In the genomic region with DNA sequence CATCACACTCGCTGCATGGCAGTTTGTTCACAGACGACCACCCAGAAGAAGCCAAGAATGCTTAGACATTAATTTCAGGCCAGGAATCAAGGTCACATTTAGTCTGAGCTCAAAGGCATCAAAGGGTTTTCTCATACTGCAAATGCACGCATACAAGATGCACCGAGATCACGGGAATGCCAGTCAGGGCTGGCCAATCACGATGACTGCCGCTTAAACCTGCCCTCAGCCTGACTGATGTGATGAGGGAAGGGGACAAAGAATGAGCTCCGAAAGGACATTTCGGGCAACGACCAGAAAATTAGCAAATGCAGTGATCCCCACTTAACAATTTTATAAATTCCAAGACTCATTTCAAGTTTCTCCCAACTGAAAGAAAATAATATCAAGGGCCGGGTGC, we compare ENCODE assay signal across 20 cellular contexts. TPM values are rescaled to one million over a fixed set of nuclear protein-coding genes. Genes with fewer than 3 reads are reported as not detected.
DNase-seq lines count a peak whose midpoint lies in the region; ATAC-seq, FAIRE-seq and TF ChIP-seq lines count a peak whose summit lies in the region.
"Had no signal": no experiment of that assay in that cellular context is flagged by ENCODE, and none has a peak within 500 bp of the region (broad histone marks: within the 10 kb centered on the region; RNA-seq: fewer than 3 reads in every experiment).

No MANE protein-coding gene starts in this region.

- no peak for FAIRE-seq in H1 (lab: Jason Lieb, UNC)
- no peak for FAIRE-seq in kidney (lab: Jason Lieb, UNC)
- FAIRE-seq: G401.6, GM12892, GM19239, H54 had no signal

- H4K8ac ChIP-seq in H9 (replicated peaks; ENCODE audit: insufficient read length, low read depth, low read length), result no peak overlapping the region
- H4K8ac ChIP-seq in H1 (ENCODE audit: extremely low read depth, insufficient read depth, low read length), result no peak overlapping the region

- H3K9ac ChIP-seq in H9 (ENCODE audit: extremely low read depth, insufficient read length, low read length) (no peak overlapping the region), H1 (replicated peaks in 1 of 4; ENCODE audit: extremely low read depth in 1 of 4, low read depth in 3 of 4, low read length in 3 of 4) (no peak overlapping the region), kidney (ENCODE audit: low read length in 2 of 2) (no peak overlapping the region)
- H3K9ac ChIP-seq: GM23248 had no signal

- no peak overlapping the region for H2BK12ac ChIP-seq in H9 (ENCODE audit: insufficient read length, low read depth, low read length)
- no peak overlapping the region for H2BK12ac ChIP-seq in H1 (ENCODE audit: low read depth, low read length)

- TF ChIP-seq POLR2A in H1 (IDR thresholded peaks at IDR 0.05; ENCODE audit: control extremely low read depth in 1 of 2, low read depth in 2 of 2, low read length in 2 of 2) (no peak), spleen (IDR thresholded peaks at IDR 0.05) (no peak)

- no peak overlapping the region for H4K5ac ChIP-seq in H9 (ENCODE audit: insufficient read length, low read depth, low read length)
- no peak overlapping the region for H4K5ac ChIP-seq in H1 (ENCODE audit: insufficient read length, low read depth, low read length)

- no peak for TF ChIP-seq CTCF in H9 (conservative IDR thresholded peaks at IDR 0.05)
- no peak for TF ChIP-seq CTCF in H1 (IDR thresholded peaks at IDR 0.05; ENCODE audit: control extremely low read depth in 1 of 3, insufficient read depth in 1 of 3, low read depth in 1 of 3, low read length in 3 of 3)
- no peak for TF ChIP-seq CTCF in kidney (IDR thresholded peaks at IDR 0.05; ENCODE audit: borderline replicate concordance, extremely low read depth, insufficient read depth)
- TF ChIP-seq CTCF in spleen (IDR thresholded peaks at IDR 0.05 in 8 of 11, conservative IDR thresholded peaks at IDR 0.05 in 3 of 11), result no peak
- TF ChIP-seq CTCF in CD14-positive monocyte (IDR thresholded peaks at IDR 0.05), result no peak

- H4K20me1 ChIP-seq in H9 (ENCODE audit: control insufficient read depth, insufficient read depth, insufficient read length) (peaks cover 2% of the 10 kb centered on the region), H1 (replicated peaks in 1 of 2; ENCODE audit: control insufficient read depth in 1 of 2, insufficient read depth in 2 of 2, low read length in 2 of 2) (peaks cover 72 to 82% of the 10 kb centered on the region in 2 experiments)

- H3K18ac ChIP-seq in H9 (ENCODE audit: insufficient read length, low read depth, low read length), result no peak overlapping the region
- H3K18ac ChIP-seq in H1 (ENCODE audit: extremely low read depth, low read length), result no peak overlapping the region

- H2BK15ac ChIP-seq in H9 (ENCODE audit: low read depth, low read length), result no peak overlapping the region
- no peak overlapping the region for H2BK15ac ChIP-seq in H1 (ENCODE audit: low read length)

- no peak overlapping the region for H3K27ac ChIP-seq in H9 (ENCODE audit: insufficient read length, low read depth, low read length)
- no peak overlapping the region for H3K27ac ChIP-seq in H1 (ENCODE audit: low read depth, low read length)
- H3K27ac ChIP-seq in kidney (ENCODE audit: low read depth in 2 of 2, low read length in 2 of 2), result no peak overlapping the region
- H3K27ac ChIP-seq in spleen, result no peak overlapping the region
- H3K27ac ChIP-seq: GM23248 had no signal

- H3K27me3 Mint-ChIP-seq in H9 (ENCODE audit: low read depth) (no peaks in the 10 kb centered on the region; the same call in 1 of the 2 replicates), CD14-positive monocyte (ENCODE audit: low read depth in 3 of 3) (peaks cover 0 to 1% (median 0%) of the 10 kb centered on the region in 3 donors)

- H3K9me3 Mint-ChIP-seq in H9, result no peaks in the 10 kb centered on the region
- H3K9me3 Mint-ChIP-seq in CD14-positive monocyte, result no peaks in the 10 kb centered on the region
- H3K9me3 Mint-ChIP-seq: CD4-positive, CD25-positive, alpha-beta regulatory T cell; CD8-positive, alpha-beta T cell had no signal

- H3K27ac Mint-ChIP-seq in H9, result peak overlapping the region in 2 of 3 experiments; percentile 31 to 63; a peak in 3 of 7 replicates
- H3K27ac Mint-ChIP-seq in CD14-positive monocyte, result peak overlapping the region in 2 of 7 donors; percentile 22 to 23
- H3K27ac Mint-ChIP-seq: CD4-positive, CD25-positive, alpha-beta regulatory T cell; CD8-positive, alpha-beta T cell had no signal

- H2BK5ac ChIP-seq in H9 (ENCODE audit: insufficient read length, low read length), result no peak overlapping the region
- H2BK5ac ChIP-seq in H1 (ENCODE audit: low read depth, low read length), result no peak overlapping the region

- CTCF ChIA-PET in H1 (lab: Charles Lee; ENCODE audit: partially characterized antibody), result interaction anchor here (0.9 to 1.3 kb wide), 6 partner anchors 22 to 223 kb away, joined by 3 to 4 read pairs (median 3); no protein-coding TSS in a partner anchor

- H3T11ph ChIP-seq in H9 (ENCODE audit: low read length), result no peak overlapping the region

- H3K4ac ChIP-seq in H9 (ENCODE audit: low read depth, low read length) (no peak overlapping the region), H1 (replicated peaks; ENCODE audit: insufficient read length, low read depth, low read length) (no peak overlapping the region)

- TF ChIP-seq EP300 in H1 (IDR thresholded peaks at IDR 0.05; ENCODE audit: borderline replicate concordance in 1 of 2, low read depth in 2 of 2, low read length in 2 of 2), result no peak

- DNase-seq in H9, result no peak
- no peak for DNase-seq in H1 (ENCODE audit: low read depth in 1 of 2, low spot score in 2 of 2)
- peak; percentile 8 for DNase-seq in kidney
- DNase-seq in spleen, result peak; percentile 15
- DNase-seq in activated CD4-positive, alpha-beta T cell treated with anti-CD3 and anti-CD28 coated beads, Interleukin-2, amount 50 U/mL, for 48 hours, result no peak
- DNase-seq in NCI-H510A treated with DMSO at 0.1 percent for 48 hours (lab: John Stamatoyannopoulos, UW), result no peak
- DNase-seq in CD14-positive monocyte (ENCODE audit: low spot score), result no peak
- DNase-seq: C1 segment of cervical spinal cord; Caco-2; CD4-positive, CD25-positive, alpha-beta regulatory T cell; CD8-positive, alpha-beta T cell; DMS153; DND-41; GM23248; HCEC 1CT had no signal

- whole genome bisulfite sequencing in H9 (ENCODE audit: extremely low coverage, insufficient read length, low lambda C conversion rate), result no CpG with 5 or more reads among the region's 11 CpGs
- 91% methylated on average over 11 of the region's 11 CpGs; no CpG with 5 or more reads in 1 of the 2 experiments for WGBS in H1 (ENCODE audit: extremely low coverage in 1 of 2, insufficient coverage in 1 of 2, insufficient read length in 1 of 2, insufficient replicate concordance in 2 of 2, low coverage in 1 of 2, low lambda C conversion rate in 2 of 2, missing lambda C conversion rate in 1 of 2), 2 experiments
- WGBS in spleen, 5 donors, result 90 to 95% (median 93%) methylated on average over 11 of the region's 11 CpGs

- H3K4me1 ChIP-seq in H9 (ENCODE audit: insufficient read depth, low read length), result peaks cover 30% of the 10 kb centered on the region
- peaks cover 28 to 64% (median 52%) of the 10 kb centered on the region in 4 experiments for H3K4me1 ChIP-seq in H1 (replicated peaks in 1 of 4; ENCODE audit: control insufficient read depth in 3 of 4, insufficient read depth in 4 of 4, low read length in 3 of 4)
- H3K4me1 ChIP-seq in kidney (ENCODE audit: control insufficient read depth in 1 of 2, insufficient read depth in 1 of 2, low read depth in 1 of 2, low read length in 2 of 2), result peaks cover 24 to 53% of the 10 kb centered on the region in 2 donors
- peaks cover 9 to 92% (median 37%) of the 10 kb centered on the region in 6 donors for H3K4me1 ChIP-seq in spleen
- H3K4me1 ChIP-seq: Caco-2 had no signal

- H3K27me3 ChIP-seq in H9 (ENCODE audit: insufficient read depth, low read length) (no peaks in the 10 kb centered on the region), H1 (replicated peaks in 1 of 4; ENCODE audit: control insufficient read depth in 3 of 4, extremely low read depth in 1 of 4, insufficient read depth in 3 of 4, low read length in 3 of 4) (no peaks in the 10 kb centered on the region; a peak in 1 of 7 replicates), spleen (replicated peaks in 1 of 7) (peaks cover 0 to 29% (median 0%) of the 10 kb centered on the region in 7 donors)

- H3K4me3 Mint-ChIP-seq in H9 (no peak overlapping the region; a peak in 1 of 5 replicates), CD14-positive monocyte (no peak overlapping the region)
- H3K4me3 Mint-ChIP-seq: CD4-positive, CD25-positive, alpha-beta regulatory T cell; CD8-positive, alpha-beta T cell had no signal

- H2AK5ac ChIP-seq in H9 (ENCODE audit: insufficient read length, low read length) (no peak overlapping the region), H1 (ENCODE audit: low read depth, low read length) (no peak overlapping the region)

- H3K4me3 ChIP-seq in H1 (ENCODE audit: extremely low read depth in 1 of 4, insufficient read depth in 2 of 4, low read depth in 3 of 4, low read length in 4 of 4) (no peak overlapping the region), kidney (ENCODE audit: low read length in 2 of 2) (no peak overlapping the region), spleen (no peak overlapping the region)
- H3K4me3 ChIP-seq: GM23248 had no signal

- H2AFZ ChIP-seq in H9 (ENCODE audit: low read length) (no peak overlapping the region), H1 (ENCODE audit: low read length) (no peak overlapping the region)
- H2AFZ ChIP-seq: GM23248 had no signal

- TF ChIP-seq RAD21 in H1 (IDR thresholded peaks at IDR 0.05 in 1 of 2, conservative IDR thresholded peaks at IDR 0.05 in 1 of 2; ENCODE audit: low read depth in 2 of 2, low read length in 2 of 2), result no peak

- H3K4me1 Mint-ChIP-seq in H9, result peaks cover 83 to 92% of the 10 kb centered on the region in 2 experiments
- H3K4me1 Mint-ChIP-seq in CD14-positive monocyte, result peaks cover 34% of the 10 kb centered on the region
- H3K4me1 Mint-ChIP-seq: CD4-positive, CD25-positive, alpha-beta regulatory T cell had no signal

- H3K9me3 ChIP-seq in H9 (ENCODE audit: control insufficient read depth, low read depth, low read length) (no peaks in the 10 kb centered on the region), H1 (ENCODE audit: insufficient read depth in 2 of 2, low read depth in 1 of 2, low read length in 1 of 2) (no peaks in the 10 kb centered on the region), kidney (ENCODE audit: control insufficient read depth in 1 of 2, low read length in 2 of 2) (no peaks in the 10 kb centered on the region), spleen (no peaks in the 10 kb centered on the region)
- H3K9me3 ChIP-seq: Caco-2 had no signal

- H3K79me2 ChIP-seq in H9 (ENCODE audit: insufficient read depth, low read length) (peaks cover 91% of the 10 kb centered on the region; the same call in 1 of the 2 replicates), H1 (ENCODE audit: control insufficient read depth in 1 of 2, insufficient read depth in 2 of 2, low read length in 2 of 2) (peaks cover 71 to 100% of the 10 kb centered on the region in 2 experiments)

- H3K4me2 ChIP-seq in H9 (ENCODE audit: insufficient read depth, insufficient read length, low read length) (no peak overlapping the region), H1 (ENCODE audit: insufficient read depth in 1 of 2, low read depth in 2 of 2, low read length in 2 of 2) (no peak overlapping the region)

- H3K14ac ChIP-seq in H9 (ENCODE audit: insufficient read depth, low read length) (no peak overlapping the region), H1 (ENCODE audit: insufficient read length) (no peak overlapping the region)

- ATAC-seq in GM18520 (IDR thresholded peaks at IDR 0.05; ENCODE audit: unreplicated experiment), result no peak
- ATAC-seq: CD8-positive, alpha-beta T cell had no signal

- POLR2A ChIA-PET in H1 (lab: Charles Lee; ENCODE audit: partially characterized antibody), result interaction anchor here (1.3 to 3.7 kb wide), 6 partner anchors 9 to 23 kb away, joined by 3 to 22 read pairs (median 10); no protein-coding TSS in a partner anchor

- H3K23ac ChIP-seq in H9 (ENCODE audit: insufficient read length, low read depth, low read length), result no peak overlapping the region
- no peak overlapping the region for H3K23ac ChIP-seq in H1 (ENCODE audit: insufficient read length)

- H3K79me1 ChIP-seq in H9 (ENCODE audit: insufficient read depth, low read depth, low read length, poor library complexity, severe bottlenecking) (peaks cover 6% of the 10 kb centered on the region), H1 (ENCODE audit: low read depth, low read length) (peaks cover 20% of the 10 kb centered on the region)

- peaks cover 36 to 60% (median 59%) of the 10 kb centered on the region in 3 experiments for H3K36me3 Mint-ChIP-seq in H9 (ENCODE audit: insufficient read depth in 1 of 3, low read depth in 3 of 3)
- peaks cover 21 to 60% of the 10 kb centered on the region in 2 donors for H3K36me3 Mint-ChIP-seq in CD14-positive monocyte
- H3K36me3 Mint-ChIP-seq: CD4-positive, CD25-positive, alpha-beta regulatory T cell; CD8-positive, alpha-beta T cell had no signal

- H3K36me3 ChIP-seq in H1 (ENCODE audit: control insufficient read depth in 2 of 4, insufficient read depth in 4 of 4, low read length in 3 of 4), result peaks cover 2 to 28% (median 4%) of the 10 kb centered on the region in 4 experiments; a peak in 5 of 8 replicates
- H3K36me3 ChIP-seq in kidney (ENCODE audit: control insufficient read depth in 1 of 2, insufficient read depth in 2 of 2, low read length in 2 of 2), result peaks cover 0 to 3% of the 10 kb centered on the region in 2 donors
- H3K36me3 ChIP-seq in spleen, result peaks cover 0 to 7% (median 0%) of the 10 kb centered on the region in 6 donors

- H3K56ac ChIP-seq in H9 (ENCODE audit: insufficient read length, low read depth, low read length) (no peak overlapping the region), H1 (replicated peaks; ENCODE audit: insufficient read length, low read depth, low read length) (no peak overlapping the region)

- intact Hi-C loops in kidney (cut with DNase I) (no loop called here), spleen (cut with DNase I; ENCODE audit: low total_unique reads) (no loop called here), CD14-positive monocyte (cut with micrococcal nuclease) (loop anchor here in 1 of 2 donors (10.0 kb wide), 2 partner anchors 225 to 595 kb away; no protein-coding TSS in a partner anchor)

- H2BK120ac ChIP-seq in H9 (ENCODE audit: low read depth, low read length, poor library complexity, severe bottlenecking), result no peak overlapping the region
- H2BK120ac ChIP-seq in H1 (replicated peaks; ENCODE audit: low read depth, low read length), result no peak overlapping the region

- H3K23me2 ChIP-seq in H9 (ENCODE audit: insufficient read length, low read depth, low read length, poor library complexity, severe bottlenecking) (no peaks in the 10 kb centered on the region), H1 (ENCODE audit: low read depth, low read length) (no peaks in the 10 kb centered on the region)

- H2BK20ac ChIP-seq in H9 (ENCODE audit: low read depth, low read length, poor library complexity, severe bottlenecking) (no peak overlapping the region), H1 (ENCODE audit: low read length) (no peak overlapping the region)

- H4K91ac ChIP-seq in H9 (ENCODE audit: insufficient read length, low read depth, low read length) (no peak overlapping the region), H1 (replicated peaks; ENCODE audit: insufficient read length, low read length) (no peak overlapping the region)

RNA-seq across cellular contexts. Expression of a gene that starts 20.2 kb away (rescaled TPM):
- total RNA-seq in H9 (2021) (212 and 218 TPM in 2 replicates), kidney (111 TPM), spleen (10 to 100 TPM; 32.2 to 74.4 (median 52.0) TPM)
- total RNA-seq in H1 (2021; fragmentation: NEBNext Ultra II Directional; extraction: Animal tissue kit (Norgen Biotek cat#: 25700)), result 218 and 221 TPM in 2 replicates
- polyA plus RNA-seq in H1 (2011; rRNA removed) (208 and 274 TPM in 2 replicates), kidney (ENCODE audit: insufficient read depth, low read depth, low replicate concordance) (33.1 TPM), spleen (10 to 100 TPM in 1 of 3 donors, 1 to 10 TPM in 2; 6.7 to 19.2 (median 7.0) TPM), CD14-positive monocyte (10 to 100 TPM; 40.9 to 41.1 TPM)
- polyA plus RNA-seq in H1 (2011; cell fraction: cytosol; rRNA removed), result 254 TPM
- 524 TPM for polyA plus RNA-seq in H1 (2011; cell fraction: nucleus; rRNA removed)
- polyA plus RNA-seq in H1 (2012, experiment 1 of 2), result 156 to 222 TPM (median 206 TPM) in 4 replicates
- 48.0 TPM for polyA plus RNA-seq in H1 (2012, experiment 2 of 2)
- 109 TPM for polyA plus RNA-seq in H1 (2013, experiment 1 of 2)
- polyA plus RNA-seq in H1 (2013, experiment 2 of 2), result 108 TPM
- 244 and 299 TPM in 2 replicates for polyA minus RNA-seq in H1 (2011; rRNA and poly(A)+ RNA removed)
- 209 TPM for polyA minus RNA-seq in H1 (2011; cell fraction: cytosol; rRNA and poly(A)+ RNA removed)
- 223 TPM for polyA minus RNA-seq in H1 (2011; cell fraction: nucleus; rRNA and poly(A)+ RNA removed)

Comparison
In these comparisons a context has a peak if more than half of its experiments do, and no peak if none do; other contexts are left out.
1. DNase-seq: peak in kidney (single experiment) and spleen (single experiment); none in H9 (single experiment), H1 (0 of 2), activated CD4-positive, alpha-beta T cell treated with anti-CD3 and anti-CD28 coated beads, Interleukin-2, amount 50 U/mL, for 48 hours (0 of 2), NCI-H510A treated with DMSO at 0.1 percent for 48 hours (single experiment) and CD14-positive monocyte (single experiment).